In genomic region chr3:10344147-10344943, GRCh38 we compare ENCODE assay signal across 8 cellular contexts. TPM values are rescaled to one million over a fixed set of nuclear protein-coding genes. Genes with fewer than 3 reads are reported as not detected.
A peak's percentile ranks its signal among the peaks of the same experiment; 100 is the strongest.
DNase-seq lines count a peak whose midpoint lies in the region; ATAC-seq and TF ChIP-seq lines count a peak whose summit lies in the region.

No MANE protein-coding gene starts in this region.

- peak; percentile 94 for TF ChIP-seq CTCF in H9 (conservative IDR thresholded peaks at IDR 0.05)
- peak; percentile 94 for TF ChIP-seq CTCF in left ventricle myocardium inferior (IDR thresholded peaks at IDR 0.05; ENCODE audit: borderline replicate concordance)

- H2BK20ac ChIP-seq in H9 (ENCODE audit: low read depth, low read length, poor library complexity, severe bottlenecking): no peak overlapping the region

- peak overlapping the region in 7 of 11 experiments; percentile 14 to 58 (median 34); a peak in 7 of 22 replicates for H3K9ac ChIP-seq in BLaER1 treated with 17β-estradiol and CSF1 and Interleukin-3, amounts not matched to agents 10 nM and 100 nM
- no peak overlapping the region for H3K9ac ChIP-seq in H9 (ENCODE audit: extremely low read depth, insufficient read length, low read length)

- peak overlapping the region in 10 of 11 experiments; percentile 23 to 95 (median 81); a peak in 20 of 22 replicates for H3K4me2 ChIP-seq in BLaER1 treated with 17β-estradiol and CSF1 and Interleukin-3, amounts not matched to agents 10 nM and 100 nM
- H3K4me2 ChIP-seq in H9 (ENCODE audit: insufficient read depth, insufficient read length, low read length): no peak overlapping the region

- H4K91ac ChIP-seq in H9 (ENCODE audit: insufficient read length, low read depth, low read length): no peak overlapping the region

- ATAC-seq in activated naive CD8-positive, alpha-beta T cell treated with anti-CD3 and anti-CD28 coated beads, Interleukin-2, amount 50 U/mL, for 24 hours: no peak
- ATAC-seq in GM21528 (IDR thresholded peaks at IDR 0.05; ENCODE audit: low FRiP score, unreplicated experiment) (no peak), HG03565 (IDR thresholded peaks at IDR 0.05; ENCODE audit: unreplicated experiment) (no peak)

- H4K20me1 ChIP-seq in BLaER1 treated with 17β-estradiol and CSF1 and Interleukin-3, amounts not matched to agents 10 nM and 100 nM: no peaks in the 10 kb centered on the region; a peak in 1 of 22 replicates
- no peaks in the 10 kb centered on the region for H4K20me1 ChIP-seq in H9 (ENCODE audit: control insufficient read depth, insufficient read depth, insufficient read length)

- no peak overlapping the region for H2BK12ac ChIP-seq in H9 (ENCODE audit: insufficient read length, low read depth, low read length)

- H3K56ac ChIP-seq in H9 (ENCODE audit: insufficient read length, low read depth, low read length): no peak overlapping the region

- no CpG with 5 or more reads among the region's 9 CpGs for WGBS in H9 (ENCODE audit: extremely low coverage, insufficient read length, low lambda C conversion rate)

- DNase-seq in H9 (peak; percentile 79), SKM-1 treated with dmso at 0.1 percent for 144 hours (lab: John Stamatoyannopoulos, UW; ENCODE audit: unreplicated experiment) (peak; percentile 23), left ventricle myocardium inferior (no peak)
- peak; percentile 59 for DNase-seq in activated naive CD8-positive, alpha-beta T cell treated with anti-CD3 and anti-CD28 coated beads, Interleukin-2, amount 50 U/mL, for 24 hours
- DNase-seq in stimulated activated CD4-positive, alpha-beta T cell treated with anti-CD3 and anti-CD28 coated beads, Interleukin-12 subunit alpha, Interleukin-12 subunit beta, amount 100 ng/mL, for 4 hours: peak; percentile 57

- no peaks in the 10 kb centered on the region for H3K9me3 Mint-ChIP-seq in H9
- no peaks in the 10 kb centered on the region for H3K9me3 Mint-ChIP-seq in activated naive CD8-positive, alpha-beta T cell treated with anti-CD3 and anti-CD28 coated beads, Interleukin-2, amount 50 U/mL, for 24 hours

- no peaks in the 10 kb centered on the region; a peak in 1 of 7 replicates for H3K36me3 Mint-ChIP-seq in H9 (ENCODE audit: insufficient read depth in 1 of 3, low read depth in 3 of 3)
- H3K36me3 Mint-ChIP-seq in activated naive CD8-positive, alpha-beta T cell treated with anti-CD3 and anti-CD28 coated beads, Interleukin-2, amount 50 U/mL, for 24 hours (ENCODE audit: low read depth): no peaks in the 10 kb centered on the region

- no peak overlapping the region for H3K23ac ChIP-seq in H9 (ENCODE audit: insufficient read length, low read depth, low read length)

- no peak overlapping the region for H2BK15ac ChIP-seq in H9 (ENCODE audit: low read depth, low read length)

- H3K18ac ChIP-seq in H9 (ENCODE audit: insufficient read length, low read depth, low read length): no peak overlapping the region

- H2BK5ac ChIP-seq in H9 (ENCODE audit: insufficient read length, low read length): no peak overlapping the region

- intact Hi-C loops in left ventricle myocardium inferior (cut with micrococcal nuclease): no loop called here

- H2BK120ac ChIP-seq in H9 (ENCODE audit: low read depth, low read length, poor library complexity, severe bottlenecking): no peak overlapping the region

- no peak overlapping the region for H2AK5ac ChIP-seq in H9 (ENCODE audit: insufficient read length, low read length)

- no peak overlapping the region for H3K4me3 Mint-ChIP-seq in H9
- no peak overlapping the region for H3K4me3 Mint-ChIP-seq in activated naive CD8-positive, alpha-beta T cell treated with anti-CD3 and anti-CD28 coated beads, Interleukin-2, amount 50 U/mL, for 24 hours

- H4K8ac ChIP-seq in H9 (replicated peaks; ENCODE audit: insufficient read length, low read depth, low read length): no peak overlapping the region

- H3K9me3 ChIP-seq in BLaER1 treated with 17β-estradiol and CSF1 and Interleukin-3, amounts not matched to agents 10 nM and 100 nM (replicated peaks in 1 of 11): no peaks in the 10 kb centered on the region
- H3K9me3 ChIP-seq in H9 (ENCODE audit: control insufficient read depth, low read depth, low read length) (no peaks in the 10 kb centered on the region), left ventricle myocardium inferior (replicated peaks) (no peaks in the 10 kb centered on the region)

- no peak overlapping the region for H4K5ac ChIP-seq in H9 (ENCODE audit: insufficient read length, low read depth, low read length)

- peak overlapping the region in 6 of 11 experiments; percentile 14 to 48 (median 33); a peak in 4 of 22 replicates for H3K27ac ChIP-seq in BLaER1 treated with 17β-estradiol and CSF1 and Interleukin-3, amounts not matched to agents 10 nM and 100 nM
- no peak overlapping the region for H3K27ac ChIP-seq in H9 (ENCODE audit: insufficient read length, low read depth, low read length)
- H3K27ac ChIP-seq in left ventricle myocardium inferior (replicated peaks): no peak overlapping the region

- no peaks in the 10 kb centered on the region for H3K23me2 ChIP-seq in H9 (ENCODE audit: insufficient read length, low read depth, low read length, poor library complexity, severe bottlenecking)

- no peak overlapping the region for H3K4ac ChIP-seq in H9 (ENCODE audit: low read depth, low read length)

- peaks cover under 1 to 4% of the 10 kb centered on the region in 2 experiments; a peak in 1 of 4 replicates for H3K4me1 Mint-ChIP-seq in H9
- H3K4me1 Mint-ChIP-seq in activated naive CD8-positive, alpha-beta T cell treated with anti-CD3 and anti-CD28 coated beads, Interleukin-2, amount 50 U/mL, for 24 hours: no peaks in the 10 kb centered on the region

- 0 out of 22 replicates have a peak, but pooled peaks cover 0 to 6% (median 0%) of the 10 kb centered on the region in 11 experiments for H3K27me3 ChIP-seq in BLaER1 treated with 17β-estradiol and CSF1 and Interleukin-3, amounts not matched to agents 10 nM and 100 nM
- H3K27me3 ChIP-seq in H9 (ENCODE audit: insufficient read depth, low read length) (no peaks in the 10 kb centered on the region), left ventricle myocardium inferior (ENCODE audit: low read depth) (peaks cover 6% of the 10 kb centered on the region)

- H3K79me1 ChIP-seq in H9 (ENCODE audit: insufficient read depth, low read depth, low read length, poor library complexity, severe bottlenecking): no peaks in the 10 kb centered on the region

- H3K4me3 ChIP-seq in BLaER1 treated with 17β-estradiol and CSF1 and Interleukin-3, amounts not matched to agents 10 nM and 100 nM: no peak overlapping the region
- no peak overlapping the region for H3K4me3 ChIP-seq in left ventricle myocardium inferior

- peaks cover 13 to 100% (median 89%) of the 10 kb centered on the region in 10 experiments for H3K4me1 ChIP-seq in BLaER1 treated with 17β-estradiol and CSF1 and Interleukin-3, amounts not matched to agents 10 nM and 100 nM
- H3K4me1 ChIP-seq in H9 (ENCODE audit: insufficient read depth, low read length) (no peaks in the 10 kb centered on the region), left ventricle myocardium inferior (no peaks in the 10 kb centered on the region)

- H3T11ph ChIP-seq in H9 (ENCODE audit: low read length): no peak overlapping the region

- no peaks in the 10 kb centered on the region for H3K79me2 ChIP-seq in H9 (ENCODE audit: insufficient read depth, low read length)

- H3K27me3 Mint-ChIP-seq in H9 (ENCODE audit: low read depth): peaks cover 4% of the 10 kb centered on the region; the same call in 1 of the 2 replicates
- H3K27me3 Mint-ChIP-seq in activated naive CD8-positive, alpha-beta T cell treated with anti-CD3 and anti-CD28 coated beads, Interleukin-2, amount 50 U/mL, for 24 hours: no peaks in the 10 kb centered on the region

- peak overlapping the region in 1 of 3 experiments; percentile 81; a peak in 1 of 7 replicates for H3K27ac Mint-ChIP-seq in H9
- no peak overlapping the region for H3K27ac Mint-ChIP-seq in activated naive CD8-positive, alpha-beta T cell treated with anti-CD3 and anti-CD28 coated beads, Interleukin-2, amount 50 U/mL, for 24 hours

- H3K14ac ChIP-seq in H9 (ENCODE audit: insufficient read depth, low read length): no peak overlapping the region

- H2AFZ ChIP-seq in H9 (ENCODE audit: low read length): no peak overlapping the region

- peaks cover 0 to 29% (median 0%) of the 10 kb centered on the region in 11 experiments; a peak in 5 of 22 replicates for H3K36me3 ChIP-seq in BLaER1 treated with 17β-estradiol and CSF1 and Interleukin-3, amounts not matched to agents 10 nM and 100 nM
- H3K36me3 ChIP-seq in left ventricle myocardium inferior: no peaks in the 10 kb centered on the region

RNA-seq across cellular contexts. Expression of gene SEC13, which starts 23.4 kb away (rescaled TPM):
- total RNA-seq in H9 (2021) (131 TPM in 2 replicates), left ventricle myocardium inferior (52.3 TPM)

RNA-seq across cellular contexts. Expression of gene GHRL, which starts 51.6 kb away (rescaled TPM):
- total RNA-seq in H9 (2021) (1.3 TPM in 1 of 2 replicates, not detected in the other), left ventricle myocardium inferior (0.25 TPM)

Comparison
In these comparisons a context has a peak if more than half of its experiments do, and no peak if none do; other contexts are left out.
1. H3K27ac ChIP-seq: peak in BLaER1 treated with 17β-estradiol and CSF1 and Interleukin-3, amounts not matched to agents 10 nM and 100 nM (6 of 11); none in H9 (single experiment) and left ventricle myocardium inferior (single experiment).